ENCODE assay signal across 8 cellular contexts in genomic region chr14:103562385-103563088, GRCh38. TPM values are rescaled to one million over a fixed set of nuclear protein-coding genes. Genes with fewer than 3 reads are reported as not detected.
DNase-seq lines count a peak whose midpoint lies in the region; ATAC-seq, FAIRE-seq and TF ChIP-seq lines count a peak whose summit lies in the region.

A gene with protein sequence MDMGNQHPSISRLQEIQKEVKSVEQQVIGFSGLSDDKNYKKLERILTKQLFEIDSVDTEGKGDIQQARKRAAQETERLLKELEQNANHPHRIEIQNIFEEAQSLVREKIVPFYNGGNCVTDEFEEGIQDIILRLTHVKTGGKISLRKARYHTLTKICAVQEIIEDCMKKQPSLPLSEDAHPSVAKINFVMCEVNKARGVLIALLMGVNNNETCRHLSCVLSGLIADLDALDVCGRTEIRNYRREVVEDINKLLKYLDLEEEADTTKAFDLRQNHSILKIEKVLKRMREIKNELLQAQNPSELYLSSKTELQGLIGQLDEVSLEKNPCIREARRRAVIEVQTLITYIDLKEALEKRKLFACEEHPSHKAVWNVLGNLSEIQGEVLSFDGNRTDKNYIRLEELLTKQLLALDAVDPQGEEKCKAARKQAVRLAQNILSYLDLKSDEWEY (minus strand): TSS chr14:103562657. CDS start chr14:103561164, 1,493 bp downstream.
Gene COA8, plus strand, starts transcription at chr14:103562960. Its CDS starts 42 bp downstream, at chr14:103563002.

- H3K4me1 ChIP-seq in BLaER1: peaks cover 72% of the 10 kb centered on the region

- TF ChIP-seq POLR2A in lower leg skin (IDR thresholded peaks at IDR 0.05): no peak

- H3K4me3 Mint-ChIP-seq in activated CD4-positive, alpha-beta memory T cell treated with anti-CD3 and anti-CD28 coated beads for 36 hours: peak within 1 kb of the TSS; percentile 94

- H3K27ac Mint-ChIP-seq in activated CD4-positive, alpha-beta memory T cell treated with anti-CD3 and anti-CD28 coated beads for 36 hours: peak within 1 kb of the TSS; percentile 90

- ATAC-seq in HG03442 (IDR thresholded peaks at IDR 0.05; ENCODE audit: unreplicated experiment): peak; percentile 74

- H3K4me1 Mint-ChIP-seq in activated CD4-positive, alpha-beta memory T cell treated with anti-CD3 and anti-CD28 coated beads for 36 hours (ENCODE audit: low read depth): peaks cover 62% of the 10 kb centered on the region

- DNase-seq in GM19239 (ENCODE audit: insufficient read length, low spot score) (peak; percentile 95), NCI-H748 treated with DMSO at 0.1 percent for 48 hours (lab: John Stamatoyannopoulos, UW) (peak; percentile 78), dorsolateral prefrontal cortex (peak; percentile 58 to 91 (median 85)), lower leg skin (ENCODE audit: low spot score in 2 of 2) (peak; percentile 70 to 97)
- peak; percentile 92 for DNase-seq in activated CD4-positive, alpha-beta memory T cell treated with anti-CD3 and anti-CD28 coated beads for 36 hours
- peak; percentile 84 for DNase-seq in stimulated activated CD4-positive, alpha-beta T cell treated with anti-CD3 and anti-CD28 coated beads, Interleukin-4, amount 100 ng/mL, for 4 hours

- no peaks in the 10 kb centered on the region for H3K9me3 Mint-ChIP-seq in activated CD4-positive, alpha-beta memory T cell treated with anti-CD3 and anti-CD28 coated beads for 36 hours

- WGBS in lower leg skin, 2 donors: 0 to 2% methylated on average over 23 to 57 of the region's 100 CpGs

- H3K4me3 ChIP-seq in BLaER1: peak within 1 kb of the TSS; percentile 99
- peak within 1 kb of the TSS; percentile 70 to 100 (median 98) for H3K4me3 ChIP-seq in dorsolateral prefrontal cortex
- peak within 1 kb of the TSS; percentile 94 for H3K4me3 ChIP-seq in lower leg skin (ENCODE audit: low read depth, poor library complexity, severe bottlenecking)

- H3K36me3 Mint-ChIP-seq in activated CD4-positive, alpha-beta memory T cell treated with anti-CD3 and anti-CD28 coated beads for 36 hours: peaks cover 30% of the 10 kb centered on the region

- TF ChIP-seq CTCF in dorsolateral prefrontal cortex (IDR thresholded peaks at IDR 0.05 in 54 of 56, conservative IDR thresholded peaks at IDR 0.05 in 2 of 56; ENCODE audit: low read depth in 1 of 56, partially characterized antibody in 56 of 56) (peak in 40 of 56 donors; percentile 13 to 64 (median 38)), lower leg skin (IDR thresholded peaks at IDR 0.05) (no peak)

- H3K27me3 ChIP-seq in BLaER1: no peaks in the 10 kb centered on the region
- H3K27me3 ChIP-seq in dorsolateral prefrontal cortex: no peaks in the 10 kb centered on the region

- CTCF ChIA-PET in activated CD4-positive, alpha-beta memory T cell treated with anti-CD3 and anti-CD28 coated beads for 36 hours (lab: Charles Lee): interaction anchor here (0.6 to 2.6 kb wide), 6 partner anchors 15 to 981 kb away, joined by 3 to 8 read pairs (median 4); no protein-coding TSS in a partner anchor

- FAIRE-seq in GM19239 (lab: Jason Lieb, UNC): peak; percentile 74

- POLR2A ChIA-PET in activated CD4-positive, alpha-beta memory T cell treated with anti-CD3 and anti-CD28 coated beads for 36 hours (lab: Charles Lee): interaction anchor here (0.6 to 1.4 kb wide), 9 partner anchors 13 to 868 kb away, joined by 3 to 4 read pairs (median 3); partner anchors contain the start of gene TRMT61A

- H4K20me1 ChIP-seq in BLaER1: peaks cover 82% of the 10 kb centered on the region

- H3K4me2 ChIP-seq in BLaER1: peak within 1 kb of the TSS; percentile 97

- H3K9me3 ChIP-seq in BLaER1: no peaks in the 10 kb centered on the region

- H3K36me3 ChIP-seq in BLaER1: peaks cover 46% of the 10 kb centered on the region

- peak within 1 kb of the TSS; percentile 97 for H3K9ac ChIP-seq in BLaER1

- no peaks in the 10 kb centered on the region for H3K27me3 Mint-ChIP-seq in activated CD4-positive, alpha-beta memory T cell treated with anti-CD3 and anti-CD28 coated beads for 36 hours

- intact Hi-C loops in activated CD4-positive, alpha-beta memory T cell treated with anti-CD3 and anti-CD28 coated beads for 36 hours (cut with micrococcal nuclease): loop anchor here (1.0 to 2.0 kb wide), 4 partner anchors 34 to 152 kb away; partner anchors contain the start of genes KLC1, TRMT61A, XRCC3 and ZFYVE21
- intact Hi-C loops in dorsolateral prefrontal cortex (cut with DNase I) (loop anchor here (5.0 to 10.0 kb wide), 3 partner anchors 65 to 362 kb away; partner anchors contain the start of genes KLC1 (in 1 of the 2), TDRD9 (in 1 of the 2), XRCC3 (in 1 of the 2) and ZFYVE21 (in 1 of the 2)), lower leg skin (cut with DNase I; ENCODE audit: low total_unique reads) (no loop called here)

- peak within 1 kb of the TSS; percentile 99 for H3K27ac ChIP-seq in BLaER1
- peak within 1 kb of the TSS; percentile 77 to 99 (median 94) for H3K27ac ChIP-seq in dorsolateral prefrontal cortex

RNA-seq across cellular contexts. Expression of the first gene that starts in this region (rescaled TPM):
- 10 to 100 TPM; 23.2 to 23.8 TPM for total RNA-seq in activated CD4-positive, alpha-beta memory T cell treated with anti-CD3 and anti-CD28 coated beads for 36 hours
- total RNA-seq in dorsolateral prefrontal cortex: 10 to 100 TPM; 25.3 to 45.6 (median 35.3) TPM
- 10 to 100 TPM; 40.3 to 44.3 (median 43.1) TPM for total RNA-seq in lower leg skin

RNA-seq across cellular contexts. Expression of gene COA8, which starts in this region (rescaled TPM):
- total RNA-seq in activated CD4-positive, alpha-beta memory T cell treated with anti-CD3 and anti-CD28 coated beads for 36 hours: 10 to 100 TPM; 46.2 to 48.9 TPM
- total RNA-seq in dorsolateral prefrontal cortex (10 to 100 TPM; 21.7 to 47.0 (median 35.6) TPM), lower leg skin (10 to 100 TPM; 21.0 to 32.9 (median 30.0) TPM)

Comparison
In these comparisons a context has a peak if more than half of its experiments do, and no peak if none do; other contexts are left out.
1. Peak in every context shown above with its lines: DNase-seq, ATAC-seq, H3K4me3 ChIP-seq and H3K27ac ChIP-seq.
2. CTCF ChIP-seq: peak in dorsolateral prefrontal cortex (40 of 56); none in lower leg skin (0 of 3).